ENCODE assay signal across 1 cellular context in the genomic region with DNA sequence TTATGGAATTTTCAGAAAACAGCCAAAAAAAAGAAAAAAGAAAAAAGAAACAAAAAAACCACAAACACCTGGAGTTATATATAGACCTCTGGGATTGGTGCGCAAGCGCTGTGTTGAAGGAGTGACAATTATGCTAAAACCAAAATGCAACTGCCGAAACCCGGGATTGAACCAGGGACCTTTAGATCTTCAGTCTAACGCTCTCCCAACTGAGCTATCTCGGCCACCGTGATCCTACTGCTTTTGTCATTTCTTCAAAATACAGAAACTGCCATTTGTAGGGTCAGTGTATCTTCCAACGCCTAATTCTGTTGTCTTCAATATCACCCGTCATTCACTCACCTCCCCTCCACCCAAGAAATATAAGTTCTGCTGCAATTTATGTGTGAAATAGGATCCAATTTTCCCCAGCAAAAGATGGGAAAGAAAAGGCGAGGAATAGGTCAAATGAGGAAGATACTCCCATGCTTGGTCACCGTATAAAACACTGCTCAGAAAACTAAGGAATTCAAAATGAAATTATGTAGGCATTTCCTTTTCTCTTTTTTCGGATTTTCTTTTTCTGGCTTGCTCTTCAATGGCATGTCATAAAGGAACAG.
TF ChIP-seq lines count a peak whose summit lies in the region.

No MANE protein-coding gene starts in this region.

TF ChIP-seq in HEK293, 187 proteins besides CTCF, POLR2A, EP300 and RAD21 (continued from another document and continues in another):
- TF ChIP-seq, protein P1, sequence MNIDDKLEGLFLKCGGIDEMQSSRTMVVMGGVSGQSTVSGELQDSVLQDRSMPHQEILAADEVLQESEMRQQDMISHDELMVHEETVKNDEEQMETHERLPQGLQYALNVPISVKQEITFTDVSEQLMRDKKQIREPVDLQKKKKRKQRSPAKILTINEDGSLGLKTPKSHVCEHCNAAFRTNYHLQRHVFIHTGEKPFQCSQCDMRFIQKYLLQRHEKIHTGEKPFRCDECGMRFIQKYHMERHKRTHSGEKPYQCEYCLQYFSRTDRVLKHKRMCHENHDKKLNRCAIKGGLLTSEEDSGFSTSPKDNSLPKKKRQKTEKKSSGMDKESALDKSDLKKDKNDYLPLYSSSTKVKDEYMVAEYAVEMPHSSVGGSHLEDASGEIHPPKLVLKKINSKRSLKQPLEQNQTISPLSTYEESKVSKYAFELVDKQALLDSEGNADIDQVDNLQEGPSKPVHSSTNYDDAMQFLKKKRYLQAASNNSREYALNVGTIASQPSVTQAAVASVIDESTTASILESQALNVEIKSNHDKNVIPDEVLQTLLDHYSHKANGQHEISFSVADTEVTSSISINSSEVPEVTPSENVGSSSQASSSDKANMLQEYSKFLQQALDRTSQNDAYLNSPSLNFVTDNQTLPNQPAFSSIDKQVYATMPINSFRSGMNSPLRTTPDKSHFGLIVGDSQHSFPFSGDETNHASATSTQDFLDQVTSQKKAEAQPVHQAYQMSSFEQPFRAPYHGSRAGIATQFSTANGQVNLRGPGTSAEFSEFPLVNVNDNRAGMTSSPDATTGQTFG (tag by site-specific recombination; IDR thresholded peaks at IDR 0.05; ENCODE audit: borderline replicate concordance) = no peak
- TF ChIP-seq, protein P2, sequence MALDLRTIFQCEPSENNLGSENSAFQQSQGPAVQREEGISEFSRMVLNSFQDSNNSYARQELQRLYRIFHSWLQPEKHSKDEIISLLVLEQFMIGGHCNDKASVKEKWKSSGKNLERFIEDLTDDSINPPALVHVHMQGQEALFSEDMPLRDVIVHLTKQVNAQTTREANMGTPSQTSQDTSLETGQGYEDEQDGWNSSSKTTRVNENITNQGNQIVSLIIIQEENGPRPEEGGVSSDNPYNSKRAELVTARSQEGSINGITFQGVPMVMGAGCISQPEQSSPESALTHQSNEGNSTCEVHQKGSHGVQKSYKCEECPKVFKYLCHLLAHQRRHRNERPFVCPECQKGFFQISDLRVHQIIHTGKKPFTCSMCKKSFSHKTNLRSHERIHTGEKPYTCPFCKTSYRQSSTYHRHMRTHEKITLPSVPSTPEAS (tag by site-specific recombination; IDR thresholded peaks at IDR 0.05) = peak; percentile 63; the same call in 1 of the 2 replicates
- TF ChIP-seq ZXDB (tag by site-specific recombination; IDR thresholded peaks at IDR 0.05) (peak; percentile 75), ZNF24 (tag by site-specific recombination; IDR thresholded peaks at IDR 0.05) (peak; percentile 81; the same call in 1 of the 2 replicates), SP7 (tag by site-specific recombination; IDR thresholded peaks at IDR 0.05) (peak; percentile 84), ZNF777 (tag by site-specific recombination; IDR thresholded peaks at IDR 0.05; ENCODE audit: borderline replicate concordance) (no peak), ZNF792 (tag by site-specific recombination; IDR thresholded peaks at IDR 0.05) (no peak), ZNF560 (tag by site-specific recombination; IDR thresholded peaks at IDR 0.05; ENCODE audit: borderline replicate concordance) (no peak), GLI2 (tag by site-specific recombination; IDR thresholded peaks at IDR 0.05; ENCODE audit: borderline replicate concordance, low read depth) (no peak), ZNF16 (tag by site-specific recombination; IDR thresholded peaks at IDR 0.05; ENCODE audit: low read depth) (no peak), TCF7L2 (IDR thresholded peaks at IDR 0.05; ENCODE audit: borderline replicate concordance, low read depth, low read length) (no peak), ZNF692 (tag by site-specific recombination; IDR thresholded peaks at IDR 0.05) (0 out of 2 replicates have a peak, but pooled peaks have one; percentile 54), ZNF571 (tag by site-specific recombination; IDR thresholded peaks at IDR 0.05) (no peak), ZNF501 (tag by site-specific recombination; IDR thresholded peaks at IDR 0.05) (peak; percentile 60; the same call in 1 of the 2 replicates), PATZ1 (tag by site-specific recombination; IDR thresholded peaks at IDR 0.05) (no peak), ZNF561 (tag by site-specific recombination; IDR thresholded peaks at IDR 0.05; ENCODE audit: borderline replicate concordance) (peak; percentile 85), ZNF747 (tag by site-specific recombination; IDR thresholded peaks at IDR 0.05) (no peak), RBAK (tag by site-specific recombination; IDR thresholded peaks at IDR 0.05) (no peak), ZNF302 (tag by site-specific recombination; IDR thresholded peaks at IDR 0.05; ENCODE audit: low read depth) (no peak), ZNF146 (tag by site-specific recombination; IDR thresholded peaks at IDR 0.05) (no peak), ZNF174 (tag by site-specific recombination; IDR thresholded peaks at IDR 0.05) (no peak), ZNF341 (tag by site-specific recombination; IDR thresholded peaks at IDR 0.05; ENCODE audit: low read depth) (no peak), ZBTB1 (tag by site-specific recombination; IDR thresholded peaks at IDR 0.05) (no peak), ZSCAN16 (tag by site-specific recombination; IDR thresholded peaks at IDR 0.05) (no peak), ZBTB8A (tag by site-specific recombination; IDR thresholded peaks at IDR 0.05) (peak; percentile 27), ZNF26 (tag by site-specific recombination; IDR thresholded peaks at IDR 0.05) (no peak), ZNF354C (tag by site-specific recombination; IDR thresholded peaks at IDR 0.05; ENCODE audit: borderline replicate concordance, low read depth) (no peak), ZNF621 (tag by site-specific recombination; IDR thresholded peaks at IDR 0.05) (no peak), ZFP41 (tag by site-specific recombination; IDR thresholded peaks at IDR 0.05; ENCODE audit: borderline replicate concordance) (no peak), ZNF184 (tag by site-specific recombination; IDR thresholded peaks at IDR 0.05) (peak; percentile 40; the same call in 1 of the 2 replicates), ZNF121 (tag by site-specific recombination; IDR thresholded peaks at IDR 0.05) (no peak), EGR2 (tag by site-specific recombination; IDR thresholded peaks at IDR 0.05; ENCODE audit: low read depth) (no peak), ZBTB7A (tag by site-specific recombination; IDR thresholded peaks at IDR 0.05; ENCODE audit: low read depth) (no peak), ZNF335 (tag by site-specific recombination; conservative IDR thresholded peaks at IDR 0.05) (0 out of 2 replicates have a peak, but pooled peaks have one; percentile 33), HOXA7 (CRISPR knock-in tag; IDR thresholded peaks at IDR 0.05; ENCODE audit: borderline replicate concordance) (no peak), ZNF660 (tag by site-specific recombination; IDR thresholded peaks at IDR 0.05) (peak; percentile 83; the same call in 1 of the 2 replicates), KLF16 (tag by site-specific recombination; IDR thresholded peaks at IDR 0.05) (no peak), SCRT1 (tag by site-specific recombination; IDR thresholded peaks at IDR 0.05; ENCODE audit: borderline replicate concordance) (no peak), ZNF791 (tag by site-specific recombination; IDR thresholded peaks at IDR 0.05) (no peak), MZF1 (tag by site-specific recombination; IDR thresholded peaks at IDR 0.05; ENCODE audit: borderline replicate concordance) (no peak), ZNF629 (tag by site-specific recombination; IDR thresholded peaks at IDR 0.05) (peak; percentile 68)
- TF ChIP-seq, protein P3, sequence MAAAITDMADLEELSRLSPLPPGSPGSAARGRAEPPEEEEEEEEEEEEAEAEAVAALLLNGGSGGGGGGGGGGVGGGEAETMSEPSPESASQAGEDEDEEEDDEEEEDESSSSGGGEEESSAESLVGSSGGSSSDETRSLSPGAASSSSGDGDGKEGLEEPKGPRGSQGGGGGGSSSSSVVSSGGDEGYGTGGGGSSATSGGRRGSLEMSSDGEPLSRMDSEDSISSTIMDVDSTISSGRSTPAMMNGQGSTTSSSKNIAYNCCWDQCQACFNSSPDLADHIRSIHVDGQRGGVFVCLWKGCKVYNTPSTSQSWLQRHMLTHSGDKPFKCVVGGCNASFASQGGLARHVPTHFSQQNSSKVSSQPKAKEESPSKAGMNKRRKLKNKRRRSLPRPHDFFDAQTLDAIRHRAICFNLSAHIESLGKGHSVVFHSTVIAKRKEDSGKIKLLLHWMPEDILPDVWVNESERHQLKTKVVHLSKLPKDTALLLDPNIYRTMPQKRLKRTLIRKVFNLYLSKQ (tag by site-specific recombination; IDR thresholded peaks at IDR 0.05; ENCODE audit: borderline replicate concordance) = no peak
- TF ChIP-seq, protein P4, sequence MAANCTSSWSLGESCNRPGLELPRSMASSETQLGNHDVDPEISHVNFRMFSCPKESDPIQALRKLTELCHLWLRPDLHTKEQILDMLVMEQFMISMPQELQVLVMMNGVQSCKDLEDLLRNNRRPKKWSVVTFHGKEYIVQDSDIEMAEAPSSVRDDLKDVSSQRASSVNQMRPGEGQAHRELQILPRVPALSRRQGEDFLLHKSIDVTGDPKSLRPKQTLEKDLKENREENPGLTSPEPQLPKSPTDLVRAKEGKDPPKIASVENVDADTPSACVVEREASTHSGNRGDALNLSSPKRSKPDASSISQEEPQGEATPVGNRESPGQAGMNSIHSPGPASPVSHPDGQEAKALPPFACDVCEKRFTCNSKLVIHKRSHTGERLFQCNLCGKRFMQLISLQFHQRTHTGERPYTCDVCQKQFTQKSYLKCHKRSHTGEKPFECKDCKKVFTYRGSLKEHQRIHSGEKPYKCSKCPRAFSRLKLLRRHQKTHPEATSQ (tag by site-specific recombination; IDR thresholded peaks at IDR 0.05) = no peak
- TF ChIP-seq, protein P5, sequence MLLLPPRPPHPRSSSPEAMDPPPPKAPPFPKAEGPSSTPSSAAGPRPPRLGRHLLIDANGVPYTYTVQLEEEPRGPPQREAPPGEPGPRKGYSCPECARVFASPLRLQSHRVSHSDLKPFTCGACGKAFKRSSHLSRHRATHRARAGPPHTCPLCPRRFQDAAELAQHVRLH (tag by site-specific recombination; IDR thresholded peaks at IDR 0.05) = peak; percentile 67; the same call in 1 of the 2 replicates
- TF ChIP-seq, protein P6, sequence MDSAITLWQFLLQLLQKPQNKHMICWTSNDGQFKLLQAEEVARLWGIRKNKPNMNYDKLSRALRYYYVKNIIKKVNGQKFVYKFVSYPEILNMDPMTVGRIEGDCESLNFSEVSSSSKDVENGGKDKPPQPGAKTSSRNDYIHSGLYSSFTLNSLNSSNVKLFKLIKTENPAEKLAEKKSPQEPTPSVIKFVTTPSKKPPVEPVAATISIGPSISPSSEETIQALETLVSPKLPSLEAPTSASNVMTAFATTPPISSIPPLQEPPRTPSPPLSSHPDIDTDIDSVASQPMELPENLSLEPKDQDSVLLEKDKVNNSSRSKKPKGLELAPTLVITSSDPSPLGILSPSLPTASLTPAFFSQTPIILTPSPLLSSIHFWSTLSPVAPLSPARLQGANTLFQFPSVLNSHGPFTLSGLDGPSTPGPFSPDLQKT (IDR thresholded peaks at IDR 0.05; ENCODE audit: borderline replicate concordance, low read depth, low read length) = no peak
